8 cellular contexts compared by ENCODE assay signal in the genomic region with DNA sequence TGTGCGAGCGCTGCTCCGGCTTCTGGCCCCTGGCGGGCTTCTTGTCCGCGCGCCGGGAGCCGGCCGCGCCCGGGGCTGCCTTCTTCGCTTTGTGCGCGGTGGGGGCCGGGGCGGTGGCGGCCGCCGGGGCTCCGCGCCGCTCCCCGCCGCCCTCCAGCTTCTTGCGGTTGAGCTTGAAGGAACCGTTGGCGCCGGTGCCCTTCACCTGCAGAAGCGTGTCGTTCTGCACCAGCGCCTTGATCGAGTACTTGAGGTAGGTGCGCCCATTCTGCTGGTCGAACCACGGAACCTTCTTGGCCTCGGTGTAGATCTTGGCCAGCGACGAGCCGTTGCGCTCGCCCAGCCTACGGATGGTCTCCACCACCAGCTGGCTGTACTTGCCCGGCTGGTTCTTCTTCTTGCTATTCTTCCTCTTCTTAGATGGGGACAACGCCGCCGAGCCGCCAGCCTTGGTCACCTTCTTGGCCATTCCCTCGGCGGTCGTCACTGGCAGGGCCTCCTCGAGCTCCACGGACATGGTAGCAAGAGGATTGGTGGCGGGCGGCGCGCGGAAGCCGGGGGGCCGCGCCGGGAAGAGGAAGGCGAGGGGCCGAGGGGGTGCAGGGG. TPM values are rescaled to one million over a fixed set of nuclear protein-coding genes. Genes with fewer than 3 reads are reported as not detected.
DNase-seq lines count a peak whose midpoint lies in the region; ATAC-seq and TF ChIP-seq lines count a peak whose summit lies in the region.

No MANE protein-coding gene starts in this region.

- no peak for TF ChIP-seq CTCF in AG04450 (IDR thresholded peaks at IDR 0.05; ENCODE audit: low read depth, low read length)

- CTCF ChIA-PET in AG04450 (lab: Charles Lee): interaction anchor here (0.5 to 1.8 kb wide), 10 partner anchors 11 to 262 kb away, joined by 3 to 11 read pairs (median 4); no protein-coding TSS in a partner anchor

- H3K4me1 ChIP-seq in SJSA1 (replicated peaks): peaks cover 20% of the 10 kb centered on the region

- ATAC-seq in GM19035 (IDR thresholded peaks at IDR 0.05; ENCODE audit: unreplicated experiment) (peak; percentile 7), GM19395 (IDR thresholded peaks at IDR 0.05; ENCODE audit: unreplicated experiment) (no peak), GM21723 (IDR thresholded peaks at IDR 0.05; ENCODE audit: unreplicated experiment) (no peak)

- H3K27ac ChIP-seq in AG04450 (ENCODE audit: low read depth, low read length) (peak overlapping the region; percentile 47), SJSA1 (peak overlapping the region; percentile 82)

- in situ Hi-C loops in T47D (cut with HindIII; ENCODE audit: low pct_unique_long_range_greater_than_20kb, low sequenced_read_pairs): no loop called here

- H3K9me3 ChIP-seq in AG04450 (ENCODE audit: control insufficient read depth, insufficient read depth, low read length) (no peaks in the 10 kb centered on the region; the same call in 1 of the 2 replicates), SJSA1 (replicated peaks) (no peaks in the 10 kb centered on the region)

- H3K27me3 ChIP-seq in AG04450 (ENCODE audit: control insufficient read depth, insufficient read depth, low read length) (no peaks in the 10 kb centered on the region), SJSA1 (replicated peaks) (0 out of 2 replicates have a peak, but pooled peaks cover 3% of the 10 kb centered on the region)

- peak overlapping the region; percentile 91 for H3K4me3 ChIP-seq in AG04450 (ENCODE audit: low read depth, low read length)
- H3K4me3 ChIP-seq in SJSA1: peak overlapping the region; percentile 60

- no peak for DNase-seq in AG04450 (ENCODE audit: low read depth, low spot score)
- DNase-seq in SJSA1 (ENCODE audit: low read depth in 1 of 2, low spot score in 2 of 2): peak; percentile 40 to 46
- peak; percentile 53 to 63 for DNase-seq in T47D (ENCODE audit: low read depth in 1 of 2, low spot score in 1 of 2)
- DNase-seq in kidney tubule cell (ENCODE audit: low spot score): peak; percentile 48
- DNase-seq in stimulated activated CD4-positive, alpha-beta T cell treated with anti-CD3 and anti-CD28 coated beads, Interleukin-1b, Interleukin-23, amount 100 ng/mL, for 48 hours: peak; percentile 30

- H3K36me3 ChIP-seq in SJSA1: peaks cover 18% of the 10 kb centered on the region

- POLR2A ChIA-PET in AG04450 (lab: Yijun Ruan, JAX): interaction anchor here (0.6 to 2.4 kb wide), 19 partner anchors 11 to 345 kb away, joined by 3 to 39 read pairs (median 6); partner anchors contain the start of genes HMCES, IFT122, MBD4 and RAB43

RNA-seq across cellular contexts. Expression of gene HMCES, which starts 36.8 kb away (rescaled TPM):
- 19.9 and 22.6 TPM in 2 replicates for polyA plus RNA-seq in AG04450 (2011; rRNA removed)
- 8.5 and 13.9 TPM in 2 replicates for polyA minus RNA-seq in AG04450 (2011; rRNA and poly(A)+ RNA removed)
- 22.2 and 25.6 TPM in 2 replicates for total RNA-seq in SJSA1 (2014; rRNA removed; shearing (Covaris generic))
